1 cellular context compared by ENCODE assay signal in genomic region chr11:67419330-67420049, GRCh38.
TF ChIP-seq lines count a peak whose summit lies in the region.

No MANE protein-coding gene starts in this region.

TF ChIP-seq in GM23338, 12 proteins besides CTCF, POLR2A, EP300 and RAD21 (continued from another document):
- TF ChIP-seq, protein P1, sequence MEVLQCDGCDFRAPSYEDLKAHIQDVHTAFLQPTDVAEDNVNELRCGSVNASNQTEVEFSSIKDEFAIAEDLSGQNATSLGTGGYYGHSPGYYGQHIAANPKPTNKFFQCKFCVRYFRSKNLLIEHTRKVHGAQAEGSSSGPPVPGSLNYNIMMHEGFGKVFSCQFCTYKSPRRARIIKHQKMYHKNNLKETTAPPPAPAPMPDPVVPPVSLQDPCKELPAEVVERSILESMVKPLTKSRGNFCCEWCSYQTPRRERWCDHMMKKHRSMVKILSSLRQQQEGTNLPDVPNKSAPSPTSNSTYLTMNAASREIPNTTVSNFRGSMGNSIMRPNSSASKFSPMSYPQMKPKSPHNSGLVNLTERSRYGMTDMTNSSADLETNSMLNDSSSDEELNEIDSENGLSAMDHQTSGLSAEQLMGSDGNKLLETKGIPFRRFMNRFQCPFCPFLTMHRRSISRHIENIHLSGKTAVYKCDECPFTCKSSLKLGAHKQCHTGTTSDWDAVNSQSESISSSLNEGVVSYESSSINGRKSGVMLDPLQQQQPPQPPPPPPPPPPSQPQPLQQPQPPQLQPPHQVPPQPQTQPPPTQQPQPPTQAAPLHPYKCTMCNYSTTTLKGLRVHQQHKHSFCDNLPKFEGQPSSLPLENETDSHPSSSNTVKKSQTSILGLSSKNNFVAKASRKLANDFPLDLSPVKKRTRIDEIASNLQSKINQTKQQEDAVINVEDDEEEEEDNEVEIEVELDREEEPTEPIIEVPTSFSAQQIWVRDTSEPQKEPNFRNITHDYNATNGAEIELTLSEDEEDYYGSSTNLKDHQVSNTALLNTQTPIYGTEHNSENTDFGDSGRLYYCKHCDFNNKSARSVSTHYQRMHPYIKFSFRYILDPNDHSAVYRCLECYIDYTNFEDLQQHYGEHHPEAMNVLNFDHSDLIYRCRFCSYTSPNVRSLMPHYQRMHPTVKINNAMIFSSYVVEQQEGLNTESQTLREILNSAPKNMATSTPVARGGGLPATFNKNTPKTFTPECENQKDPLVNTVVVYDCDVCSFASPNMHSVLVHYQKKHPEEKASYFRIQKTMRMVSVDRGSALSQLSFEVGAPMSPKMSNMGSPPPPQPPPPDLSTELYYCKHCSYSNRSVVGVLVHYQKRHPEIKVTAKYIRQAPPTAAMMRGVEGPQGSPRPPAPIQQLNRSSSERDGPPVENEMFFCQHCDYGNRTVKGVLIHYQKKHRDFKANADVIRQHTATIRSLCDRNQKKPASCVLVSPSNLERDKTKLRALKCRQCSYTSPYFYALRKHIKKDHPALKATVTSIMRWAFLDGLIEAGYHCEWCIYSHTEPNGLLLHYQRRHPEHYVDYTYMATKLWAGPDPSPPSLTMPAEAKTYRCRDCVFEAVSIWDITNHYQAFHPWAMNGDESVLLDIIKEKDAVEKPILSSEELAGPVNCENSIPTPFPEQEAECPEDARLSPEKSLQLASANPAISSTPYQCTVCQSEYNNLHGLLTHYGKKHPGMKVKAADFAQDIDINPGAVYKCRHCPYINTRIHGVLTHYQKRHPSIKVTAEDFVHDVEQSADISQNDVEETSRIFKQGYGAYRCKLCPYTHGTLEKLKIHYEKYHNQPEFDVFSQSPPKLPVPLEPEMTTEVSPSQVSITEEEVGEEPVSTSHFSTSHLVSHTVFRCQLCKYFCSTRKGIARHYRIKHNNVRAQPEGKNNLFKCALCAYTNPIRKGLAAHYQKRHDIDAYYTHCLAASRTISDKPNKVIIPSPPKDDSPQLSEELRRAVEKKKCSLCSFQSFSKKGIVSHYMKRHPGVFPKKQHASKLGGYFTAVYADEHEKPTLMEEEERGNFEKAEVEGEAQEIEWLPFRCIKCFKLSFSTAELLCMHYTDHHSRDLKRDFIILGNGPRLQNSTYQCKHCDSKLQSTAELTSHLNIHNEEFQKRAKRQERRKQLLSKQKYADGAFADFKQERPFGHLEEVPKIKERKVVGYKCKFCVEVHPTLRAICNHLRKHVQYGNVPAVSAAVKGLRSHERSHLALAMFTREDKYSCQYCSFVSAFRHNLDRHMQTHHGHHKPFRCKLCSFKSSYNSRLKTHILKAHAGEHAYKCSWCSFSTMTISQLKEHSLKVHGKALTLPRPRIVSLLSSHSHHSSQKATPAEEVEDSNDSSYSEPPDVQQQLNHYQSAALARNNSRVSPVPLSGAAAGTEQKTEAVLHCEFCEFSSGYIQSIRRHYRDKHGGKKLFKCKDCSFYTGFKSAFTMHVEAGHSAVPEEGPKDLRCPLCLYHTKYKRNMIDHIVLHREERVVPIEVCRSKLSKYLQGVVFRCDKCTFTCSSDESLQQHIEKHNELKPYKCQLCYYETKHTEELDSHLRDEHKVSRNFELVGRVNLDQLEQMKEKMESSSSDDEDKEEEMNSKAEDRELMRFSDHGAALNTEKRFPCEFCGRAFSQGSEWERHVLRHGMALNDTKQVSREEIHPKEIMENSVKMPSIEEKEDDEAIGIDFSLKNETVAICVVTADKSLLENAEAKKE (CRISPR knock-in tag; IDR thresholded peaks at IDR 0.05) = no peak
- no peak for TF ChIP-seq NANOG (IDR thresholded peaks at IDR 0.05; ENCODE audit: borderline replicate concordance)
- TF ChIP-seq EZH2phosphoT487 (IDR thresholded peaks at IDR 0.05; ENCODE audit: unreplicated experiment) = no peak
- no peak for TF ChIP-seq POLR2AphosphoS5 (IDR thresholded peaks at IDR 0.05; ENCODE audit: low read depth)
- TF ChIP-seq ZNF114 (CRISPR knock-in tag; IDR thresholded peaks at IDR 0.05) = no peak
- no peak for TF ChIP-seq JUNB (IDR thresholded peaks at IDR 0.05; ENCODE audit: unreplicated experiment)
- no peak for TF ChIP-seq STAT1 (IDR thresholded peaks at IDR 0.05; ENCODE audit: unreplicated experiment)
- TF ChIP-seq, protein P2, sequence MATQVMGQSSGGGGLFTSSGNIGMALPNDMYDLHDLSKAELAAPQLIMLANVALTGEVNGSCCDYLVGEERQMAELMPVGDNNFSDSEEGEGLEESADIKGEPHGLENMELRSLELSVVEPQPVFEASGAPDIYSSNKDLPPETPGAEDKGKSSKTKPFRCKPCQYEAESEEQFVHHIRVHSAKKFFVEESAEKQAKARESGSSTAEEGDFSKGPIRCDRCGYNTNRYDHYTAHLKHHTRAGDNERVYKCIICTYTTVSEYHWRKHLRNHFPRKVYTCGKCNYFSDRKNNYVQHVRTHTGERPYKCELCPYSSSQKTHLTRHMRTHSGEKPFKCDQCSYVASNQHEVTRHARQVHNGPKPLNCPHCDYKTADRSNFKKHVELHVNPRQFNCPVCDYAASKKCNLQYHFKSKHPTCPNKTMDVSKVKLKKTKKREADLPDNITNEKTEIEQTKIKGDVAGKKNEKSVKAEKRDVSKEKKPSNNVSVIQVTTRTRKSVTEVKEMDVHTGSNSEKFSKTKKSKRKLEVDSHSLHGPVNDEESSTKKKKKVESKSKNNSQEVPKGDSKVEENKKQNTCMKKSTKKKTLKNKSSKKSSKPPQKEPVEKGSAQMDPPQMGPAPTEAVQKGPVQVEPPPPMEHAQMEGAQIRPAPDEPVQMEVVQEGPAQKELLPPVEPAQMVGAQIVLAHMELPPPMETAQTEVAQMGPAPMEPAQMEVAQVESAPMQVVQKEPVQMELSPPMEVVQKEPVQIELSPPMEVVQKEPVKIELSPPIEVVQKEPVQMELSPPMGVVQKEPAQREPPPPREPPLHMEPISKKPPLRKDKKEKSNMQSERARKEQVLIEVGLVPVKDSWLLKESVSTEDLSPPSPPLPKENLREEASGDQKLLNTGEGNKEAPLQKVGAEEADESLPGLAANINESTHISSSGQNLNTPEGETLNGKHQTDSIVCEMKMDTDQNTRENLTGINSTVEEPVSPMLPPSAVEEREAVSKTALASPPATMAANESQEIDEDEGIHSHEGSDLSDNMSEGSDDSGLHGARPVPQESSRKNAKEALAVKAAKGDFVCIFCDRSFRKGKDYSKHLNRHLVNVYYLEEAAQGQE (IDR thresholded peaks at IDR 0.05; ENCODE audit: unreplicated experiment) = no peak
- TF ChIP-seq EZH2 (IDR thresholded peaks at IDR 0.05; ENCODE audit: low read depth, unreplicated experiment) = no peak
- no peak for TF ChIP-seq ETS1 (IDR thresholded peaks at IDR 0.05)
